Comparison of ENCODE assay signal across 1 cellular context in genomic region chr1:69568435-69569280, GRCh38.
TF ChIP-seq lines count a peak whose summit lies in the region.

No MANE protein-coding gene starts in this region.

TF ChIP-seq in H1, 55 proteins besides CTCF, POLR2A, EP300 and RAD21 (continued from another document):
- TF ChIP-seq E2F6 (IDR thresholded peaks at IDR 0.05) (0 out of 2 replicates have a peak, but pooled peaks have one; percentile 18), POLR2AphosphoS5 (IDR thresholded peaks at IDR 0.05; ENCODE audit: low read depth, low read length) (no peak), CBX5 (IDR thresholded peaks at IDR 0.05; ENCODE audit: low read depth, low read length) (no peak), SP2 (IDR thresholded peaks at IDR 0.05; ENCODE audit: low read length) (no peak), TCF12 (IDR thresholded peaks at IDR 0.05; ENCODE audit: low read depth, low read length) (no peak), TBP (IDR thresholded peaks at IDR 0.05; ENCODE audit: low read depth, low read length) (no peak), RBBP5 (IDR thresholded peaks at IDR 0.05; ENCODE audit: borderline replicate concordance, low read depth, low read length) (peak; percentile 10; the same call in 1 of the 2 replicates), RXRA (IDR thresholded peaks at IDR 0.05; ENCODE audit: insufficient read depth, low read depth, low read length) (no peak), ATF2 (IDR thresholded peaks at IDR 0.05; ENCODE audit: low read length) (no peak), CTBP2 (IDR thresholded peaks at IDR 0.05; ENCODE audit: borderline replicate concordance, insufficient read depth, insufficient read length, low read length) (no peak), MAX (IDR thresholded peaks at IDR 0.05) (no peak), KDM5A (IDR thresholded peaks at IDR 0.05; ENCODE audit: low read length) (no peak), SAP30 (IDR thresholded peaks at IDR 0.05; ENCODE audit: insufficient read depth, insufficient replicate concordance, low read length) (no peak)
TF ChIP-seq in H1: peak in this region for 5.
